ENCODE assay signal across 1 cellular context in genomic region chr12:116236148-116236731, GRCh38.
TF ChIP-seq lines count a peak whose summit lies in the region.

No MANE protein-coding gene starts in this region.

TF ChIP-seq in GM23338, 12 proteins besides CTCF, POLR2A, EP300 and RAD21 (continued from another document):
- no peak for TF ChIP-seq ETS1 (IDR thresholded peaks at IDR 0.05)
